In genomic region chrX:13939741-13940597, GRCh38 we compare ENCODE assay signal across 1 cellular context.
A peak's percentile ranks its signal among the peaks of the same experiment; 100 is the strongest.
TF ChIP-seq lines count a peak whose summit lies in the region.

No MANE protein-coding gene starts in this region.

TF ChIP-seq in HEK293, 187 proteins besides CTCF, POLR2A, EP300 and RAD21 (continued from another document and continues in another):
- TF ChIP-seq KLF7 (tag by site-specific recombination; IDR thresholded peaks at IDR 0.05; ENCODE audit: borderline replicate concordance) (no peak), PRDM6 (tag by site-specific recombination; IDR thresholded peaks at IDR 0.05) (peak; percentile 81), ZNF433 (tag by site-specific recombination; IDR thresholded peaks at IDR 0.05; ENCODE audit: low read depth) (no peak), ZBTB17 (tag by site-specific recombination; IDR thresholded peaks at IDR 0.05) (peak; percentile 37), AEBP2 (tag by site-specific recombination; IDR thresholded peaks at IDR 0.05; ENCODE audit: borderline replicate concordance) (no peak), ZNF148 (tag by site-specific recombination; IDR thresholded peaks at IDR 0.05; ENCODE audit: borderline replicate concordance) (no peak), ZNF132 (tag by site-specific recombination; IDR thresholded peaks at IDR 0.05; ENCODE audit: borderline replicate concordance) (no peak), ZNF639 (tag by site-specific recombination; IDR thresholded peaks at IDR 0.05) (0 out of 2 replicates have a peak, but pooled peaks have one; percentile 23), ZNF18 (tag by site-specific recombination; IDR thresholded peaks at IDR 0.05) (0 out of 2 replicates have a peak, but pooled peaks have one; percentile 53), KLF8 (tag by site-specific recombination; IDR thresholded peaks at IDR 0.05) (peak; percentile 52; the same call in 1 of the 2 replicates), ZNF350 (tag by site-specific recombination; IDR thresholded peaks at IDR 0.05) (no peak), ZNF596 (tag by site-specific recombination; IDR thresholded peaks at IDR 0.05) (no peak), FEZF1 (tag by site-specific recombination; IDR thresholded peaks at IDR 0.05) (peak; percentile 78), ZNF658 (tag by site-specific recombination; IDR thresholded peaks at IDR 0.05) (no peak), ZNF214 (tag by site-specific recombination; IDR thresholded peaks at IDR 0.05; ENCODE audit: borderline replicate concordance) (no peak), ZNF280C (tag by site-specific recombination; IDR thresholded peaks at IDR 0.05) (no peak), ZNF624 (tag by site-specific recombination; IDR thresholded peaks at IDR 0.05) (no peak), OSR2 (tag by site-specific recombination; IDR thresholded peaks at IDR 0.05) (peak; percentile 91), ZNF707 (tag by site-specific recombination; IDR thresholded peaks at IDR 0.05) (no peak), ZNF544 (tag by site-specific recombination; IDR thresholded peaks at IDR 0.05) (no peak), ZBTB10 (tag by site-specific recombination; IDR thresholded peaks at IDR 0.05) (no peak), YY1 (tag by site-specific recombination; IDR thresholded peaks at IDR 0.05) (no peak), ZNF10 (tag by site-specific recombination; IDR thresholded peaks at IDR 0.05) (no peak), ZNF366 (tag by site-specific recombination; conservative IDR thresholded peaks at IDR 0.05) (no peak), ZNF549 (tag by site-specific recombination; IDR thresholded peaks at IDR 0.05) (no peak), ZNF174 (tag by site-specific recombination; IDR thresholded peaks at IDR 0.05) (no peak), ZNF248 (tag by site-specific recombination; IDR thresholded peaks at IDR 0.05) (no peak), TCF7L2 (IDR thresholded peaks at IDR 0.05; ENCODE audit: borderline replicate concordance, low read depth, low read length) (peak; percentile 55; the same call in 1 of the 2 replicates), ZNF555 (tag by site-specific recombination; conservative IDR thresholded peaks at IDR 0.05) (no peak), ZNF211 (tag by site-specific recombination; IDR thresholded peaks at IDR 0.05; ENCODE audit: low read depth) (no peak), ZFHX2 (tag by site-specific recombination; conservative IDR thresholded peaks at IDR 0.05) (no peak), BCL11A (tag by site-specific recombination; IDR thresholded peaks at IDR 0.05; ENCODE audit: low read depth) (no peak), ZBTB6 (tag by site-specific recombination; IDR thresholded peaks at IDR 0.05) (no peak), ZNF645 (tag by site-specific recombination; IDR thresholded peaks at IDR 0.05) (no peak), ZSCAN4 (tag by site-specific recombination; IDR thresholded peaks at IDR 0.05) (no peak), KLF10 (tag by site-specific recombination; IDR thresholded peaks at IDR 0.05) (peak; percentile 23), ZNF221 (tag by site-specific recombination; IDR thresholded peaks at IDR 0.05; ENCODE audit: borderline replicate concordance) (no peak), PRDM10 (tag by site-specific recombination; IDR thresholded peaks at IDR 0.05) (peak; percentile 20; the same call in 1 of the 2 replicates)
